Comparison of ENCODE assay signal across 15 cellular contexts in the genomic region with DNA sequence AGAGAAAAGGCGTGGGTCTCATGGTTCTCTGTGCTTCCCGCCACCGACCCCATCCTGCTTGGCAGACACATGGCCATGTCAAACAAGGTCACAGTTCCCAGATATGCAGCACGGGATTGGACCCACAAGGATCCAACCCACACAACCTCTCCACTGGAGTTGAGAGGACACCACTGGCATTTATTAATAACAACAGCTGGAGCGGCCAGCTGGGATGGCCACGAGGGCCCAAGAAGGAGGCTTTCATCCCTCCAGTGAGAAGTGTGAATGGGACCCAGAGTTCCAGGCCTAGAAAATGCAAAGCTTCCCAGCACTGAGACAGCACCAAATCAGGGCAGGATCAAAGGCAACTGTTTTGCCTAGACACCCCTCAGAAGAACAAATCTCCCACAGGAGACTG. TPM values are rescaled to one million over a fixed set of nuclear protein-coding genes. Genes with fewer than 3 reads are reported as not detected.
DNase-seq lines count a peak whose midpoint lies in the region; ATAC-seq and TF ChIP-seq lines count a peak whose summit lies in the region.
"Had no signal": no experiment of that assay in that cellular context is flagged by ENCODE, and none has a peak within 500 bp of the region (broad histone marks: within the 10 kb centered on the region; RNA-seq: fewer than 3 reads in every experiment).

No MANE protein-coding gene starts in this region.

- H2BK12ac ChIP-seq in neuronal stem cell (ENCODE audit: low read length): no peak overlapping the region

- H3K27ac ChIP-seq in neuronal stem cell (replicated peaks; ENCODE audit: low read length) (no peak overlapping the region), smooth muscle cell (ENCODE audit: low read depth) (no peak overlapping the region)
- H3K27ac ChIP-seq: C4-2B had no signal

- H3K27me3 Mint-ChIP-seq in WTC11 (ENCODE audit: low read depth): no peaks in the 10 kb centered on the region
- peaks cover 6% of the 10 kb centered on the region for H3K27me3 Mint-ChIP-seq in glutamatergic neuron (ENCODE audit: unreplicated experiment)

- H2BK15ac ChIP-seq in neuronal stem cell (ENCODE audit: low read length): no peak overlapping the region

- H3K4me1 ChIP-seq in neuronal stem cell (ENCODE audit: control insufficient read depth in 2 of 2, insufficient read depth in 1 of 2, low read depth in 1 of 2, low read length in 2 of 2) (peaks cover 0 to 2% of the 10 kb centered on the region in 2 donors), smooth muscle cell (ENCODE audit: low read depth) (peaks cover 15% of the 10 kb centered on the region)

- H3K9me3 ChIP-seq in neuronal stem cell (replicated peaks in 1 of 2; ENCODE audit: control insufficient read depth in 2 of 2, insufficient read depth in 1 of 2, low read depth in 1 of 2, low read length in 2 of 2) (no peaks in the 10 kb centered on the region), smooth muscle cell (replicated peaks; ENCODE audit: low read depth) (no peaks in the 10 kb centered on the region)

- no peak overlapping the region for H3K18ac ChIP-seq in neuronal stem cell (ENCODE audit: low read length)

- CTCF ChIA-PET in WTC11 (lab: Charles Lee): interaction anchor here (1.4 kb wide), 1 partner anchor 42 kb away, joined by 5 read pairs; no protein-coding TSS in a partner anchor

- DNase-seq in WTC11 (ENCODE audit: low spot score) (no peak), glutamatergic neuron (no peak), neuronal stem cell (ENCODE audit: low spot score) (no peak), superior temporal gyrus (ENCODE audit: extremely low spot score) (peak; percentile 74), smooth muscle cell (lab: John Stamatoyannopoulos, UW; ENCODE audit: unreplicated experiment) (no peak), GF-D8 (lab: John Stamatoyannopoulos, UW) (no peak)
- DNase-seq: DMS53, NCI-H1105 treated with DMSO at 0.1 percent for 48 hours, NCI-H187 treated with DMSO at 0.1 percent for 48 hours, NCI-H446, OCI-M1, SIG-M5 had no signal

- H2BK5ac ChIP-seq in neuronal stem cell (ENCODE audit: low read length): no peak overlapping the region

- H3K27me3 ChIP-seq in neuronal stem cell (ENCODE audit: control insufficient read depth in 3 of 3, insufficient read depth in 3 of 3, low read depth in 1 of 3, low read length in 3 of 3) (no peaks in the 10 kb centered on the region), smooth muscle cell (ENCODE audit: low read depth) (no peaks in the 10 kb centered on the region)

- H2AFZ ChIP-seq in neuronal stem cell (ENCODE audit: low read length) (no peak overlapping the region), smooth muscle cell (ENCODE audit: low read depth) (no peak overlapping the region)

- no peak overlapping the region for H3K14ac ChIP-seq in neuronal stem cell (ENCODE audit: low read length)

- H3F3A ChIP-seq in smooth muscle cell (ENCODE audit: low read depth): peaks cover 11% of the 10 kb centered on the region

- H3K4ac ChIP-seq in neuronal stem cell (ENCODE audit: low read length): no peak overlapping the region

- no peak overlapping the region for H4K8ac ChIP-seq in neuronal stem cell (ENCODE audit: low read depth, low read length)

- H3K4me1 Mint-ChIP-seq in WTC11 (peaks cover 69% of the 10 kb centered on the region), glutamatergic neuron (ENCODE audit: low read depth, unreplicated experiment) (peaks cover 23% of the 10 kb centered on the region)

- no peak overlapping the region for H2BK120ac ChIP-seq in neuronal stem cell (ENCODE audit: low read depth, low read length)

- WGBS in neuronal stem cell (ENCODE audit: extremely low coverage in 2 of 2, insufficient read length in 2 of 2, insufficient replicate concordance in 1 of 2), 2 donors: no CpG with 5 or more reads among the region's 6 CpGs
- whole genome bisulfite sequencing in smooth muscle cell (ENCODE audit: low lambda C conversion rate): 90% methylated on average over 6 of the region's 6 CpGs

- TF ChIP-seq CTCF in WTC11 (IDR thresholded peaks at IDR 0.05) (no peak), glutamatergic neuron (IDR thresholded peaks at IDR 0.05; ENCODE audit: partially characterized antibody, unreplicated experiment) (no peak), smooth muscle cell (IDR thresholded peaks at IDR 0.05; ENCODE audit: borderline replicate concordance, insufficient read depth, poor library complexity, severe bottlenecking) (no peak)

- peak overlapping the region; percentile 9 for H2AK5ac ChIP-seq in neuronal stem cell (ENCODE audit: low read depth, low read length)

- peaks cover 100% of the 10 kb centered on the region for H3K79me2 ChIP-seq in smooth muscle cell (ENCODE audit: low read depth)

- H3K27ac Mint-ChIP-seq in WTC11: peak overlapping the region; percentile 65
- H3K27ac Mint-ChIP-seq in glutamatergic neuron (ENCODE audit: unreplicated experiment): no peak overlapping the region

- POLR2A ChIA-PET in WTC11 (lab: Charles Lee): no interaction called here

- peaks cover 100% of the 10 kb centered on the region for H4K20me1 ChIP-seq in smooth muscle cell (ENCODE audit: low read depth)

- H3K4me3 ChIP-seq in neuronal stem cell (ENCODE audit: low read length in 2 of 2) (no peak overlapping the region), smooth muscle cell (no peak overlapping the region)

- H4K91ac ChIP-seq in neuronal stem cell (ENCODE audit: low read depth, low read length, poor library complexity): no peak overlapping the region

- H3K4me2 ChIP-seq in neuronal stem cell (ENCODE audit: insufficient read depth, low read length, poor library complexity, severe bottlenecking): no peak overlapping the region
- no peak overlapping the region for H3K4me2 ChIP-seq in smooth muscle cell

- H3K9ac ChIP-seq in neuronal stem cell (ENCODE audit: low read depth, low read length, poor library complexity): no peak overlapping the region
- H3K9ac ChIP-seq in smooth muscle cell (ENCODE audit: low read depth): no peak overlapping the region

- H3K4me3 Mint-ChIP-seq in WTC11 (no peak overlapping the region), glutamatergic neuron (ENCODE audit: unreplicated experiment) (peak overlapping the region; percentile 32)

- ATAC-seq in WTC11 (no peak), GM18868 (IDR thresholded peaks at IDR 0.05; ENCODE audit: unreplicated experiment) (no peak)
- ATAC-seq: HCT116 had no signal

- H3K23ac ChIP-seq in neuronal stem cell (ENCODE audit: low read depth, low read length, poor library complexity): no peak overlapping the region

- H3K36me3 Mint-ChIP-seq in WTC11 (peaks cover 39% of the 10 kb centered on the region), glutamatergic neuron (ENCODE audit: unreplicated experiment) (no peaks in the 10 kb centered on the region)

- H3K79me1 ChIP-seq in neuronal stem cell (ENCODE audit: low read depth, low read length): peaks cover 3% of the 10 kb centered on the region

- H3K36me3 ChIP-seq in neuronal stem cell (replicated peaks in 1 of 2; ENCODE audit: control insufficient read depth in 2 of 2, insufficient read depth in 2 of 2, low read length in 2 of 2): no peaks in the 10 kb centered on the region
- no peaks in the 10 kb centered on the region for H3K36me3 ChIP-seq in smooth muscle cell (ENCODE audit: low read depth)

- H3K9me3 Mint-ChIP-seq in WTC11 (no peaks in the 10 kb centered on the region), glutamatergic neuron (ENCODE audit: unreplicated experiment) (peaks cover 3% of the 10 kb centered on the region)

TF ChIP-seq in WTC11, 78 proteins besides CTCF, POLR2A, EP300 and RAD21 (continues in another document):
- TF ChIP-seq STAT6 (CRISPR knock-in tag; conservative IDR thresholded peaks at IDR 0.05; ENCODE audit: low read depth): no peak
- no peak for TF ChIP-seq ZNF396 (CRISPR knock-in tag; IDR thresholded peaks at IDR 0.05; ENCODE audit: borderline replicate concordance)
- no peak for TF ChIP-seq ZNF232 (CRISPR knock-in tag; IDR thresholded peaks at IDR 0.05)
- TF ChIP-seq NR1H2 (CRISPR knock-in tag; IDR thresholded peaks at IDR 0.05): no peak
- TF ChIP-seq, protein P1, sequence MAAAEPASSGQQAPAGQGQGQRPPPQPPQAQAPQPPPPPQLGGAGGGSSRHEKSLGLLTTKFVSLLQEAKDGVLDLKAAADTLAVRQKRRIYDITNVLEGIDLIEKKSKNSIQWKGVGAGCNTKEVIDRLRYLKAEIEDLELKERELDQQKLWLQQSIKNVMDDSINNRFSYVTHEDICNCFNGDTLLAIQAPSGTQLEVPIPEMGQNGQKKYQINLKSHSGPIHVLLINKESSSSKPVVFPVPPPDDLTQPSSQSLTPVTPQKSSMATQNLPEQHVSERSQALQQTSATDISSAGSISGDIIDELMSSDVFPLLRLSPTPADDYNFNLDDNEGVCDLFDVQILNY (CRISPR knock-in tag; IDR thresholded peaks at IDR 0.05): no peak
- no peak for TF ChIP-seq ZNF317 (CRISPR knock-in tag; IDR thresholded peaks at IDR 0.05; ENCODE audit: borderline replicate concordance, low read depth)
- TF ChIP-seq NFATC4 (CRISPR knock-in tag; IDR thresholded peaks at IDR 0.05): no peak
- no peak for TF ChIP-seq IRF2 (CRISPR knock-in tag; IDR thresholded peaks at IDR 0.05; ENCODE audit: borderline replicate concordance, low read depth)
- TF ChIP-seq, protein P2, sequence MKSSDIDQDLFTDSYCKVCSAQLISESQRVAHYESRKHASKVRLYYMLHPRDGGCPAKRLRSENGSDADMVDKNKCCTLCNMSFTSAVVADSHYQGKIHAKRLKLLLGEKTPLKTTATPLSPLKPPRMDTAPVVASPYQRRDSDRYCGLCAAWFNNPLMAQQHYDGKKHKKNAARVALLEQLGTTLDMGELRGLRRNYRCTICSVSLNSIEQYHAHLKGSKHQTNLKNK (CRISPR knock-in tag; IDR thresholded peaks at IDR 0.05): no peak

RNA-seq across cellular contexts. Expression of gene FGFR2, which starts 31.5 kb away (rescaled TPM):
- total RNA-seq in WTC11 (2021) (88.6 to 95.0 TPM (median 90.4 TPM) in 3 replicates), glutamatergic neuron (ENCODE audit: unreplicated experiment) (7.4 TPM), smooth muscle cell (85.9 and 115 TPM in 2 replicates)
- 3.1 TPM for polyA plus RNA-seq in neuronal stem cell (2013, experiment 1 of 2)
- polyA plus RNA-seq in neuronal stem cell (2013, experiment 2 of 2): 3.4 TPM
- polyA plus RNA-seq in smooth muscle cell: 82.7 and 103 TPM in 2 replicates

Comparison
In these comparisons a context has a peak if more than half of its experiments do, and no peak if none do; other contexts are left out.
1. RNA of gene FGFR2, which starts 31.5 kb away (total RNA-seq): 88.6 to 95.0 TPM in WTC11 and 85.9 to 115 TPM in smooth muscle cell; 7.4 TPM in glutamatergic neuron (single experiment); every median in the first group is over 10 times any median in the second.